14 cellular contexts compared by ENCODE assay signal in the genomic region with DNA sequence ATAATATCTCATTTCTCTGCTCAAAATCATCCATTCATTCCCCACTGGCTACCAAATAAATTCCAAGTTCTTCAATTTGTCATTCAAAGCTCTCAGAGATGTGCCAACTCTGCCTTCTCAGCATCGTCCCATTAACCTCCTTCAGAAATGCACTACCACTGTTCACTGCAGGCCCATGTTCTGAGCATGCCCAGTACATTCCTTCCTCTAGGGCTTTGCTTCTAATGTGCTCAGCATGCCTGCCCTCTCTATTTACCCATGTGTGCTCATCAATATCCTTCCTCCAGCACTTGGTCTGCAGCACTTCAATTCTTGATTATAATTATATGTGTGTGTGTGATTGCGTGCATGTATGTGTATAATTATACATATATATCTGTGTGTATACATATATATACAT. TPM values are rescaled to one million over a fixed set of nuclear protein-coding genes. Genes with fewer than 3 reads are reported as not detected.
DNase-seq lines count a peak whose midpoint lies in the region; ATAC-seq and TF ChIP-seq lines count a peak whose summit lies in the region.
"Had no signal": no experiment of that assay in that cellular context is flagged by ENCODE, and none has a peak within 500 bp of the region (broad histone marks: within the 10 kb centered on the region; RNA-seq: fewer than 3 reads in every experiment).

No MANE protein-coding gene starts in this region.

- no peak for ATAC-seq in HG02678 (IDR thresholded peaks at IDR 0.05; ENCODE audit: unreplicated experiment)
- no peak for ATAC-seq in GM21423 (IDR thresholded peaks at IDR 0.05; ENCODE audit: unreplicated experiment)
- no peak for ATAC-seq in activated naive CD8-positive, alpha-beta T cell treated with anti-CD3 and anti-CD28 coated beads, Interleukin-2, amount 50 U/mL, for 24 hours

- no peaks in the 10 kb centered on the region for H3K27me3 Mint-ChIP-seq in Calu3 (ENCODE audit: unreplicated experiment)
- no peaks in the 10 kb centered on the region for H3K27me3 Mint-ChIP-seq in neural crest cell (ENCODE audit: low read depth)
- peaks cover 7% of the 10 kb centered on the region for H3K27me3 Mint-ChIP-seq in activated naive CD8-positive, alpha-beta T cell treated with anti-CD3 and anti-CD28 coated beads, Interleukin-2, amount 50 U/mL, for 24 hours

- H3K79me2 ChIP-seq in Loucy (ENCODE audit: insufficient read depth, low read length) = no peaks in the 10 kb centered on the region

- H3K9me2 ChIP-seq in Loucy (replicated peaks; ENCODE audit: low read depth, low read length) = no peaks in the 10 kb centered on the region

- peak; percentile 18 for DNase-seq in Calu3
- DNase-seq in epithelial cell of esophagus (ENCODE audit: low read depth) = peak; percentile 20
- no peak for DNase-seq in neural crest cell (ENCODE audit: low read depth, low spot score)
- no peak for DNase-seq in NCI-H2227 treated with DMSO at 0.1 percent for 48 hours (lab: John Stamatoyannopoulos, UW)
- no peak for DNase-seq in activated naive CD8-positive, alpha-beta T cell treated with anti-CD3 and anti-CD28 coated beads, Interleukin-2, amount 50 U/mL, for 24 hours
- DNase-seq: activated CD4-positive, alpha-beta T cell treated with anti-CD3 and anti-CD28 coated beads for 48 hours; COR-L47; NCI-H748 treated with DMSO at 0.1 percent for 48 hours had no signal

- no peaks in the 10 kb centered on the region for H3K9me3 Mint-ChIP-seq in Calu3 (ENCODE audit: low read depth, unreplicated experiment)
- no peaks in the 10 kb centered on the region for H3K9me3 Mint-ChIP-seq in neural crest cell
- H3K9me3 Mint-ChIP-seq in activated naive CD8-positive, alpha-beta T cell treated with anti-CD3 and anti-CD28 coated beads, Interleukin-2, amount 50 U/mL, for 24 hours = no peaks in the 10 kb centered on the region
- H3K9me3 Mint-ChIP-seq: activated T-helper 2 cell treated with anti-CD3 and anti-CD28 coated beads, Interferon-gamma antibody, Interleukin-2, Interleukin-4, amounts not matched to agents 10 μg/mL and 5 μg/mL and 100 μg/mL, durations not matched to agents 14 hours and 24 hours and 36 hours had no signal

- H2AFZ ChIP-seq in Loucy (ENCODE audit: low read length) = peak overlapping the region; percentile 42; the same call in 1 of the 2 replicates

- H3K4me2 ChIP-seq in Loucy (ENCODE audit: low read depth, low read length, poor library complexity, severe bottlenecking) = no peak overlapping the region

- peak; percentile 31 for TF ChIP-seq CTCF in Calu3 (IDR thresholded peaks at IDR 0.05; ENCODE audit: unreplicated experiment)
- no peak for TF ChIP-seq CTCF in Loucy (conservative IDR thresholded peaks at IDR 0.05; ENCODE audit: low read length)
- TF ChIP-seq CTCF in epithelial cell of esophagus (IDR thresholded peaks at IDR 0.05; ENCODE audit: insufficient read depth, low read depth, low read length, missing control alignments) = peak; percentile 52
- peak; percentile 51 for TF ChIP-seq CTCF in neural crest cell (conservative IDR thresholded peaks at IDR 0.05)

- no peaks in the 10 kb centered on the region for H3K27me3 ChIP-seq in Loucy (ENCODE audit: insufficient read depth, low read length, poor library complexity, severe bottlenecking)
- H3K27me3 ChIP-seq: suprapubic skin had no signal

- no peaks in the 10 kb centered on the region for H3K36me3 ChIP-seq in Loucy (ENCODE audit: insufficient read depth, low read length)
- H3K36me3 ChIP-seq: suprapubic skin had no signal

- CTCF ChIA-PET in Calu3 (lab: Charles Lee) = no interaction called here

- H3K27ac Mint-ChIP-seq in Calu3 (ENCODE audit: unreplicated experiment) (no peak overlapping the region), neural crest cell (ENCODE audit: unreplicated experiment) (no peak overlapping the region)
- no peak overlapping the region for H3K27ac Mint-ChIP-seq in activated naive CD8-positive, alpha-beta T cell treated with anti-CD3 and anti-CD28 coated beads, Interleukin-2, amount 50 U/mL, for 24 hours
- H3K27ac Mint-ChIP-seq: activated T-helper 2 cell treated with anti-CD3 and anti-CD28 coated beads, Interferon-gamma antibody, Interleukin-2, Interleukin-4, amounts not matched to agents 10 μg/mL and 5 μg/mL and 100 μg/mL, durations not matched to agents 14 hours and 24 hours and 36 hours had no signal

- H4K20me1 ChIP-seq in Loucy (ENCODE audit: insufficient read depth, low read length, poor library complexity, severe bottlenecking) = no peaks in the 10 kb centered on the region

- H3K4me3 Mint-ChIP-seq in Calu3 (ENCODE audit: low read depth, unreplicated experiment) (no peak overlapping the region), neural crest cell (no peak overlapping the region)
- H3K4me3 Mint-ChIP-seq in activated naive CD8-positive, alpha-beta T cell treated with anti-CD3 and anti-CD28 coated beads, Interleukin-2, amount 50 U/mL, for 24 hours = no peak overlapping the region

- H3K4me1 ChIP-seq in Loucy (ENCODE audit: insufficient read depth, low read length, poor library complexity, severe bottlenecking) = peaks cover 22% of the 10 kb centered on the region
- H3K4me1 ChIP-seq: suprapubic skin had no signal

- BruUV-seq in Calu3 (replicated peaks; lab: Mats Ljungman, UMichigan) = no TSS peak

- peaks cover 18% of the 10 kb centered on the region for H3K4me1 Mint-ChIP-seq in Calu3 (ENCODE audit: low read depth, unreplicated experiment)
- H3K4me1 Mint-ChIP-seq in neural crest cell = no peaks in the 10 kb centered on the region
- peaks cover 41% of the 10 kb centered on the region for H3K4me1 Mint-ChIP-seq in activated naive CD8-positive, alpha-beta T cell treated with anti-CD3 and anti-CD28 coated beads, Interleukin-2, amount 50 U/mL, for 24 hours

- no peak overlapping the region for H3K9ac ChIP-seq in Loucy (ENCODE audit: low read depth, low read length, poor library complexity, severe bottlenecking)

- intact Hi-C loops in Calu3 (cut with micrococcal nuclease; ENCODE audit: unreplicated experiment) = no loop called here

- H3K36me3 Mint-ChIP-seq in Calu3 (ENCODE audit: insufficient read depth, unreplicated experiment) = no peaks in the 10 kb centered on the region
- no peaks in the 10 kb centered on the region for H3K36me3 Mint-ChIP-seq in neural crest cell (ENCODE audit: low read depth)
- H3K36me3 Mint-ChIP-seq in activated naive CD8-positive, alpha-beta T cell treated with anti-CD3 and anti-CD28 coated beads, Interleukin-2, amount 50 U/mL, for 24 hours (ENCODE audit: low read depth) = no peaks in the 10 kb centered on the region

- no peak overlapping the region for H3K4me3 ChIP-seq in Loucy (ENCODE audit: low read length, poor library complexity, severe bottlenecking)
- no peak overlapping the region for H3K4me3 ChIP-seq in epithelial cell of esophagus (ENCODE audit: low read length)
- H3K4me3 ChIP-seq: suprapubic skin had no signal

- H3F3A ChIP-seq in Loucy (ENCODE audit: low read depth) = peaks cover 4% of the 10 kb centered on the region; the same call in 1 of the 2 replicates

- no peaks in the 10 kb centered on the region for H3K9me3 ChIP-seq in Loucy (ENCODE audit: insufficient read depth, low read depth, low read length)
- H3K9me3 ChIP-seq: suprapubic skin had no signal

RNA-seq across cellular contexts. Expression of a gene that starts 36.1 kb away (rescaled TPM):
- not detected in 2 replicates for total RNA-seq in Calu3 (2022)
- total RNA-seq in neural crest cell = 1.8 and 2.4 TPM in 2 replicates
- total RNA-seq: activated T-helper 2 cell treated with anti-CD3 and anti-CD28 coated beads, Interferon-gamma antibody, Interleukin-2, Interleukin-4, amounts not matched to agents 10 μg/mL and 5 μg/mL and 100 μg/mL, durations not matched to agents 14 hours and 24 hours and 36 hours; cardiac septum; suprapubic skin had no signal

Comparison
In these comparisons a context has a peak if more than half of its experiments do, and no peak if none do; other contexts are left out.
1. DNase-seq: peak in Calu3 (single experiment) and epithelial cell of esophagus (single experiment); none in neural crest cell (single experiment), NCI-H2227 treated with DMSO at 0.1 percent for 48 hours (single experiment) and activated naive CD8-positive, alpha-beta T cell treated with anti-CD3 and anti-CD28 coated beads, Interleukin-2, amount 50 U/mL, for 24 hours (single experiment).